10 cellular contexts compared by ENCODE assay signal in genomic region chr20:50108571-50109235, GRCh38. TPM values are rescaled to one million over a fixed set of nuclear protein-coding genes. Genes with fewer than 3 reads are reported as not detected.
DNase-seq lines count a peak whose midpoint lies in the region; ATAC-seq and TF ChIP-seq lines count a peak whose summit lies in the region.
"Had no signal": no experiment of that assay in that cellular context is flagged by ENCODE, and none has a peak within 500 bp of the region (broad histone marks: within the 10 kb centered on the region; RNA-seq: fewer than 3 reads in every experiment).

No MANE protein-coding gene starts in this region.

- intact Hi-C loops in activated B cell treated with CpG ODN at 0.5 μM for 24 hours (cut with micrococcal nuclease): no loop called here

- no peaks in the 10 kb centered on the region for H3K27me3 Mint-ChIP-seq in activated T-cell treated with anti-CD3 and anti-CD28 coated beads, Interleukin-2, amount 50 U/mL, for 72 hours (ENCODE audit: low read depth)
- no peaks in the 10 kb centered on the region for H3K27me3 Mint-ChIP-seq in activated B cell treated with CpG ODN at 0.5 μM for 24 hours
- H3K27me3 Mint-ChIP-seq in stimulated activated naive B cell treated with anti-CD40 and anti-IgM and Interleukin-4, amounts not matched to agents 10 μg/mL and 1 μg/mL and 100 μg/mL, for 72 hours: no peaks in the 10 kb centered on the region

- in situ Hi-C loops in GM13977 (cut with MboI; ENCODE audit: low pct_unique_long_range_greater_than_20kb, low sequenced_read_pairs, unreplicated experiment): no loop called here

- H3K4me3 Mint-ChIP-seq in activated T-cell treated with anti-CD3 and anti-CD28 coated beads, Interleukin-2, amount 50 U/mL, for 72 hours: peak overlapping the region; percentile 24 to 54
- peak overlapping the region; percentile 7 for H3K4me3 Mint-ChIP-seq in activated B cell treated with CpG ODN at 0.5 μM for 24 hours
- peak overlapping the region in 1 of 2 donors; percentile 12 for H3K4me3 Mint-ChIP-seq in stimulated activated naive B cell treated with anti-CD40 and anti-IgM and Interleukin-4, amounts not matched to agents 10 μg/mL and 1 μg/mL and 100 μg/mL, for 72 hours

- TF ChIP-seq CTCF in activated B cell treated with CpG ODN at 0.5 μM for 24 hours (IDR thresholded peaks at IDR 0.05) (no peak), GM13977 (IDR thresholded peaks at IDR 0.05; ENCODE audit: extremely low read depth, insufficient read depth, missing control alignments) (no peak)

- no peak for DNase-seq in activated T-cell treated with anti-CD3 and anti-CD28 coated beads, Interleukin-2, amount 50 U/mL, for 72 hours
- DNase-seq in activated T-cell treated with anti-CD3 and anti-CD28 coated beads, Interleukin-2, amount 50 U/mL, for 48 hours: no peak
- DNase-seq in activated B cell treated with CpG ODN at 0.5 μM for 24 hours (no peak), iPS-NIHi7 (ENCODE audit: extremely low spot score) (peak; percentile 41), SIG-M5 treated with dmso at 0.1 percent for 504 hours (lab: John Stamatoyannopoulos, UW; ENCODE audit: unreplicated experiment) (no peak), GM13977 (ENCODE audit: low spot score) (no peak)
- DNase-seq in stimulated activated naive B cell treated with anti-CD40 and anti-IgM and Interleukin-4, amounts not matched to agents 10 μg/mL and 1 μg/mL and 100 μg/mL, for 72 hours: no peak
- DNase-seq in stimulated activated CD4-positive, alpha-beta T cell treated with anti-CD3 and anti-CD28 coated beads, Interleukin-1b, Interleukin-23, amount 100 ng/mL, for 48 hours: no peak
- DNase-seq: central memory CD4-positive, alpha-beta T cell; NCI-H187 treated with DMSO at 0.1 percent for 48 hours had no signal

- H3K36me3 Mint-ChIP-seq in activated T-cell treated with anti-CD3 and anti-CD28 coated beads, Interleukin-2, amount 50 U/mL, for 72 hours (ENCODE audit: insufficient read depth in 2 of 2): peaks cover 7 to 22% of the 10 kb centered on the region in 2 donors
- peaks cover 35% of the 10 kb centered on the region for H3K36me3 Mint-ChIP-seq in activated B cell treated with CpG ODN at 0.5 μM for 24 hours (ENCODE audit: low read depth)
- H3K36me3 Mint-ChIP-seq in stimulated activated naive B cell treated with anti-CD40 and anti-IgM and Interleukin-4, amounts not matched to agents 10 μg/mL and 1 μg/mL and 100 μg/mL, for 72 hours: peaks cover 23 to 31% of the 10 kb centered on the region in 2 donors

- no peaks in the 10 kb centered on the region for H3K9me3 Mint-ChIP-seq in activated T-cell treated with anti-CD3 and anti-CD28 coated beads, Interleukin-2, amount 50 U/mL, for 72 hours
- H3K9me3 Mint-ChIP-seq in activated B cell treated with CpG ODN at 0.5 μM for 24 hours: no peaks in the 10 kb centered on the region
- no peaks in the 10 kb centered on the region for H3K9me3 Mint-ChIP-seq in stimulated activated naive B cell treated with anti-CD40 and anti-IgM and Interleukin-4, amounts not matched to agents 10 μg/mL and 1 μg/mL and 100 μg/mL, for 72 hours

- CTCF ChIA-PET in activated B cell treated with CpG ODN at 0.5 μM for 24 hours (lab: Charles Lee): interaction anchor here (1.6 to 1.7 kb wide), 2 partner anchors 37 to 129 kb away, joined by 3 to 7 read pairs; no protein-coding TSS in a partner anchor

- no peak for ATAC-seq in activated T-cell treated with anti-CD3 and anti-CD28 coated beads, Interleukin-2, amount 50 U/mL, for 72 hours (replicated peaks in 1 of 2)
- ATAC-seq in activated B cell treated with CpG ODN at 0.5 μM for 24 hours (ENCODE audit: low read depth): no peak
- no peak for ATAC-seq in stimulated activated naive B cell treated with anti-CD40 and anti-IgM and Interleukin-4, amounts not matched to agents 10 μg/mL and 1 μg/mL and 100 μg/mL, for 72 hours (replicated peaks)

- POLR2A ChIA-PET in activated B cell treated with CpG ODN at 0.5 μM for 24 hours (lab: Charles Lee): interaction anchor here (0.7 kb wide), 1 partner anchor 39 kb away, joined by 6 read pairs; no protein-coding TSS in a partner anchor

- H3K4me1 Mint-ChIP-seq in activated T-cell treated with anti-CD3 and anti-CD28 coated beads, Interleukin-2, amount 50 U/mL, for 72 hours (ENCODE audit: low read depth): peaks cover 77% of the 10 kb centered on the region
- peaks cover 77% of the 10 kb centered on the region for H3K4me1 Mint-ChIP-seq in activated B cell treated with CpG ODN at 0.5 μM for 24 hours
- H3K4me1 Mint-ChIP-seq in stimulated activated naive B cell treated with anti-CD40 and anti-IgM and Interleukin-4, amounts not matched to agents 10 μg/mL and 1 μg/mL and 100 μg/mL, for 72 hours: peaks cover 50 to 68% of the 10 kb centered on the region in 2 donors

- H3K27ac Mint-ChIP-seq in activated T-cell treated with anti-CD3 and anti-CD28 coated beads, Interleukin-2, amount 50 U/mL, for 72 hours: peak overlapping the region; percentile 83
- peak overlapping the region; percentile 59 for H3K27ac Mint-ChIP-seq in activated B cell treated with CpG ODN at 0.5 μM for 24 hours
- H3K27ac Mint-ChIP-seq in stimulated activated naive B cell treated with anti-CD40 and anti-IgM and Interleukin-4, amounts not matched to agents 10 μg/mL and 1 μg/mL and 100 μg/mL, for 72 hours: peak overlapping the region; percentile 25

RNA-seq across cellular contexts. Expression of gene UBE2V1, which starts 4.2 kb away (rescaled TPM):
- 100 to 1,000 TPM; 150 to 176 TPM for total RNA-seq in activated T-cell treated with anti-CD3 and anti-CD28 coated beads, Interleukin-2, amount 50 U/mL, for 72 hours
- total RNA-seq in activated B cell treated with CpG ODN at 0.5 μM for 24 hours: 147 and 166 TPM in 2 replicates

RNA-seq across cellular contexts. Expression of gene PEDS1, which starts 44.8 kb away (rescaled TPM):
- total RNA-seq in activated T-cell treated with anti-CD3 and anti-CD28 coated beads, Interleukin-2, amount 50 U/mL, for 72 hours: 10 to 100 TPM; 14.4 to 17.9 TPM
- 9.8 and 9.9 TPM in 2 replicates for total RNA-seq in activated B cell treated with CpG ODN at 0.5 μM for 24 hours

Comparison
In these comparisons a context has a peak if more than half of its experiments do, and no peak if none do; other contexts are left out.
1. H3K27ac Mint-ChIP-seq: peak in every context shown above with its lines; median percentile 83 in activated T-cell treated with anti-CD3 and anti-CD28 coated beads, Interleukin-2, amount 50 U/mL, for 72 hours; 59 in activated B cell treated with CpG ODN at 0.5 μM for 24 hours; 25 in stimulated activated naive B cell treated with anti-CD40 and anti-IgM and Interleukin-4, amounts not matched to agents 10 μg/mL and 1 μg/mL and 100 μg/mL, for 72 hours.